In genomic region chr11:102346748-102347525, GRCh38 we compare ENCODE assay signal across 8 cellular contexts. TPM values are rescaled to one million over a fixed set of nuclear protein-coding genes. Genes with fewer than 3 reads are reported as not detected.
DNase-seq lines count a peak whose midpoint lies in the region; ATAC-seq and TF ChIP-seq lines count a peak whose summit lies in the region.

Gene BIRC2, plus strand, starts transcription at chr11:102347214. Its CDS starts 2,641 bp downstream, at chr11:102349855.

- 0 to 1% (median 0%) methylated on average over 49 to 84 of the region's 84 CpGs for WGBS in heart left ventricle, 4 donors

- peak within 1 kb of the TSS; percentile 98 for H3K9ac ChIP-seq in adipocyte (ENCODE audit: low read length)

- H3K9me3 ChIP-seq in adipocyte (ENCODE audit: control insufficient read depth, low read length): no peaks in the 10 kb centered on the region
- no peaks in the 10 kb centered on the region for H3K9me3 ChIP-seq in heart left ventricle
- no peaks in the 10 kb centered on the region for H3K9me3 ChIP-seq in upper lobe of right lung

- TF ChIP-seq CTCF in GM12874 (IDR thresholded peaks at IDR 0.05; ENCODE audit: insufficient read depth, low read depth, low read length) (peak; percentile 89), heart left ventricle (IDR thresholded peaks at IDR 0.05) (peak; percentile 64 to 88 (median 76)), upper lobe of right lung (IDR thresholded peaks at IDR 0.05) (peak; percentile 72)

- ATAC-seq in HG02642 (IDR thresholded peaks at IDR 0.05; ENCODE audit: poor library complexity, unreplicated experiment) (peak; percentile 93), heart left ventricle (peak; percentile 91 to 98 (median 98)), upper lobe of right lung (peak; percentile 98)

- peak within 1 kb of the TSS; percentile 100 for H3K4me3 ChIP-seq in adipocyte (ENCODE audit: low read length)
- H3K4me3 ChIP-seq in heart left ventricle: peak within 1 kb of the TSS; percentile 56 to 94 (median 87)
- peak within 1 kb of the TSS; percentile 86 for H3K4me3 ChIP-seq in upper lobe of right lung

- DNase-seq in NCI-H1105 (lab: John Stamatoyannopoulos, UW) (peak; percentile 93), SW480 (ENCODE audit: low spot score) (peak; percentile 92), adipocyte (ENCODE audit: low read depth) (peak; percentile 98), heart left ventricle (peak; percentile 95 to 98 (median 96)), posterior vena cava (ENCODE audit: low spot score) (peak; percentile 98), upper lobe of right lung (peak; percentile 97)

- H3K36me3 ChIP-seq in adipocyte (ENCODE audit: control insufficient read depth, insufficient read depth, low read length, severe bottlenecking) (peaks cover 16% of the 10 kb centered on the region), heart left ventricle (peaks cover 0 to 29% (median 16%) of the 10 kb centered on the region in 9 donors), upper lobe of right lung (peaks cover 15% of the 10 kb centered on the region)

- H3K27ac ChIP-seq in heart left ventricle: peak within 1 kb of the TSS; percentile 95 to 100 (median 98)
- peak within 1 kb of the TSS; percentile 98 for H3K27ac ChIP-seq in upper lobe of right lung

- TF ChIP-seq POLR2A in heart left ventricle (IDR thresholded peaks at IDR 0.05): peak; percentile 54 to 79

- intact Hi-C loops in heart left ventricle (cut with DNase I): loop anchor here in 8 of 10 donors (1.0 to 10.0 kb wide), 13 partner anchors 34 to 435 kb away; partner anchors contain the start of genes TMEM123 (in 4 of the 8) and YAP1 (in 1 of the 8)
- intact Hi-C loops in posterior vena cava (cut with DNase I): loop anchor here in 1 of 2 donors (10.0 kb wide), 1 partner anchor 62 kb away; no protein-coding TSS in a partner anchor
- intact Hi-C loops in upper lobe of right lung (cut with DNase I): no loop called here

- H3K4me1 ChIP-seq in adipocyte (ENCODE audit: control insufficient read depth, insufficient read depth, low read length) (peaks cover 33% of the 10 kb centered on the region), heart left ventricle (peaks cover 0 to 38% (median 30%) of the 10 kb centered on the region in 12 donors), upper lobe of right lung (peaks cover 19% of the 10 kb centered on the region)

- H3K27me3 ChIP-seq in adipocyte (replicated peaks; ENCODE audit: control insufficient read depth, insufficient read depth, low read length): no peaks in the 10 kb centered on the region
- no peaks in the 10 kb centered on the region for H3K27me3 ChIP-seq in heart left ventricle
- H3K27me3 ChIP-seq in upper lobe of right lung: no peaks in the 10 kb centered on the region

RNA-seq across cellular contexts. Expression of gene BIRC2, which starts in this region (rescaled TPM):
- total RNA-seq in heart left ventricle: 10 to 100 TPM; 24.1 to 39.9 (median 32.7) TPM
- polyA plus RNA-seq in heart left ventricle: 10 to 100 TPM; 17.9 to 34.1 TPM
- total RNA-seq in posterior vena cava: 10 to 100 TPM; 36.5 to 44.9 TPM
- total RNA-seq in upper lobe of right lung: 44.1 TPM

Comparison
In these comparisons a context has a peak if more than half of its experiments do, and no peak if none do; other contexts are left out.
1. Peak in every context shown above with its lines: DNase-seq, ATAC-seq, H3K4me3 ChIP-seq and H3K27ac ChIP-seq.